In the genomic region with DNA sequence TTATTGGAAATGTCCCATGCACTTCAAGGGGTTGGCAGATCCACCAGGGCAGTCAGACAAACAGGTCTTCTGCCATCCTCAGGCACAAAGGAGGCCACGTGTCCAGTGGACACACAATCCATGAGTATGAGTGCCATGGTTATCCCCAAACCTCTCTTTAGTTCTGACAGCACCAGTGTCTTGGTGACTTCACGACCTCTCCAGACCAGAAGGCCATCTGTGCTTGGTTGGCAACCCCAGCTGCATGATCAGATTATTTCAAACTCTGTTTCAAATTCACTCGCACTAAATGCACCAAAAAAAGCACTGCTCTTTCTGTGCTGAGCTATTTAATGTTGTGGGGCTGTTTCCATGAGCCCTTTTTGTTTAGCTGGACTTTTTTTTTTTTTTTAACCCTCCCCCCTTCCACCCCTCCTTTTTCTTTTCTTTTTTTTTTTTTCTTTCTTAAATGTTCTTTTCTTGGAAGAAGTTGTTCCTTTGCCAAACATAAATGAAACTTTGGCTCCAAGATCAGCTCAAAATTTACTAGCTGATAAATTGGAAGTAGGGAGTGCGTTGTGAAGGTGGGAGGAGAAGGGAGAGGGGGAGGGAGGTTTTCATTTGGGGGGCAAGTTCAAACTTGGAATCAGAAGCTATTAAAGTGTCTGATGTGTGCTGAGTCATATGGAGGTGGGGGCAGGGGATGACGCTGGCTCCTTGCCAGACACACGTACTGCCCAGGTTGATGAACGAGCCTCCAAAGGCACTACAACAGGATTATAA, we compare ENCODE assay signal across 1 cellular context.
TF ChIP-seq lines count a peak whose summit lies in the region.

No MANE protein-coding gene starts in this region.

TF ChIP-seq in HEK293, 187 proteins besides CTCF, POLR2A, EP300 and RAD21 (continued from another document):
- TF ChIP-seq, protein P1, sequence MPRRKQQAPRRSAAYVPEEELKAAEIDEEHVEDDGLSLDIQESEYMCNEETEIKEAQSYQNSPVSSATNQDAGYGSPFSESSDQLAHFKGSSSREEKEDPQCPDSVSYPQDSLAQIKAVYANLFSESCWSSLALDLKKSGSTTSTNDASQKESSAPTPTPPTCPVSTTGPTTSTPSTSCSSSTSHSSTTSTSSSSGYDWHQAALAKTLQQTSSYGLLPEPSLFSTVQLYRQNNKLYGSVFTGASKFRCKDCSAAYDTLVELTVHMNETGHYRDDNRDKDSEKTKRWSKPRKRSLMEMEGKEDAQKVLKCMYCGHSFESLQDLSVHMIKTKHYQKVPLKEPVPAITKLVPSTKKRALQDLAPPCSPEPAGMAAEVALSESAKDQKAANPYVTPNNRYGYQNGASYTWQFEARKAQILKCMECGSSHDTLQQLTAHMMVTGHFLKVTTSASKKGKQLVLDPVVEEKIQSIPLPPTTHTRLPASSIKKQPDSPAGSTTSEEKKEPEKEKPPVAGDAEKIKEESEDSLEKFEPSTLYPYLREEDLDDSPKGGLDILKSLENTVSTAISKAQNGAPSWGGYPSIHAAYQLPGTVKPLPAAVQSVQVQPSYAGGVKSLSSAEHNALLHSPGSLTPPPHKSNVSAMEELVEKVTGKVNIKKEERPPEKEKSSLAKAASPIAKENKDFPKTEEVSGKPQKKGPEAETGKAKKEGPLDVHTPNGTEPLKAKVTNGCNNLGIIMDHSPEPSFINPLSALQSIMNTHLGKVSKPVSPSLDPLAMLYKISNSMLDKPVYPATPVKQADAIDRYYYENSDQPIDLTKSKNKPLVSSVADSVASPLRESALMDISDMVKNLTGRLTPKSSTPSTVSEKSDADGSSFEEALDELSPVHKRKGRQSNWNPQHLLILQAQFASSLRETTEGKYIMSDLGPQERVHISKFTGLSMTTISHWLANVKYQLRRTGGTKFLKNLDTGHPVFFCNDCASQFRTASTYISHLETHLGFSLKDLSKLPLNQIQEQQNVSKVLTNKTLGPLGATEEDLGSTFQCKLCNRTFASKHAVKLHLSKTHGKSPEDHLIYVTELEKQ (tag by site-specific recombination; IDR thresholded peaks at IDR 0.05; ENCODE audit: borderline replicate concordance) = peak; percentile 15; the same call in 1 of the 2 replicates
- peak; percentile 31; the same call in 1 of the 2 replicates for TF ChIP-seq ZNF629 (tag by site-specific recombination; IDR thresholded peaks at IDR 0.05)
- peak; percentile 64 for TF ChIP-seq ZFHX2 (tag by site-specific recombination; conservative IDR thresholded peaks at IDR 0.05)
- 0 out of 2 replicates have a peak, but pooled peaks have one; percentile 51 for TF ChIP-seq ZNF660 (tag by site-specific recombination; IDR thresholded peaks at IDR 0.05)
- peak; percentile 47; the same call in 1 of the 2 replicates for TF ChIP-seq ZNF843 (tag by site-specific recombination; IDR thresholded peaks at IDR 0.05)
- TF ChIP-seq, protein P2, sequence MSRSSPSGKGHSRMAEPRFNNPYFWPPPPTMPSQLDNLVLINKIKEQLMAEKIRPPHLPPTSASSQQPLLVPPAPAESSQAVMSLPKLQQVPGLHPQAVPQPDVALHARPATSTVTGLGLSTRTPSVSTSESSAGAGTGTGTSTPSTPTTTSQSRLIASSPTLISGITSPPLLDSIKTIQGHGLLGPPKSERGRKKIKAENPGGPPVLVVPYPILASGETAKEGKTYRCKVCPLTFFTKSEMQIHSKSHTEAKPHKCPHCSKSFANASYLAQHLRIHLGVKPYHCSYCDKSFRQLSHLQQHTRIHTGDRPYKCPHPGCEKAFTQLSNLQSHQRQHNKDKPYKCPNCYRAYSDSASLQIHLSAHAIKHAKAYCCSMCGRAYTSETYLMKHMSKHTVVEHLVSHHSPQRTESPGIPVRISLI (tag by site-specific recombination; IDR thresholded peaks at IDR 0.05) = 0 out of 2 replicates have a peak, but pooled peaks have one; percentile 18
- peak; percentile 92 for TF ChIP-seq WT1 (tag by site-specific recombination; IDR thresholded peaks at IDR 0.05)
- no peak for TF ChIP-seq RBAK (tag by site-specific recombination; IDR thresholded peaks at IDR 0.05)
- peak; percentile 65 for TF ChIP-seq ZNF366 (tag by site-specific recombination; conservative IDR thresholded peaks at IDR 0.05)
- TF ChIP-seq MZF1 (tag by site-specific recombination; IDR thresholded peaks at IDR 0.05; ENCODE audit: borderline replicate concordance) = no peak
- peak; percentile 79 for TF ChIP-seq ZNF184 (tag by site-specific recombination; IDR thresholded peaks at IDR 0.05)
- TF ChIP-seq, protein P3, sequence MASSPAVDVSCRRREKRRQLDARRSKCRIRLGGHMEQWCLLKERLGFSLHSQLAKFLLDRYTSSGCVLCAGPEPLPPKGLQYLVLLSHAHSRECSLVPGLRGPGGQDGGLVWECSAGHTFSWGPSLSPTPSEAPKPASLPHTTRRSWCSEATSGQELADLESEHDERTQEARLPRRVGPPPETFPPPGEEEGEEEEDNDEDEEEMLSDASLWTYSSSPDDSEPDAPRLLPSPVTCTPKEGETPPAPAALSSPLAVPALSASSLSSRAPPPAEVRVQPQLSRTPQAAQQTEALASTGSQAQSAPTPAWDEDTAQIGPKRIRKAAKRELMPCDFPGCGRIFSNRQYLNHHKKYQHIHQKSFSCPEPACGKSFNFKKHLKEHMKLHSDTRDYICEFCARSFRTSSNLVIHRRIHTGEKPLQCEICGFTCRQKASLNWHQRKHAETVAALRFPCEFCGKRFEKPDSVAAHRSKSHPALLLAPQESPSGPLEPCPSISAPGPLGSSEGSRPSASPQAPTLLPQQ (tag by site-specific recombination; IDR thresholded peaks at IDR 0.05) = peak; percentile 40; the same call in 1 of the 2 replicates
- 0 out of 2 replicates have a peak, but pooled peaks have one; percentile 5 for TF ChIP-seq PRDM1 (tag by site-specific recombination; IDR thresholded peaks at IDR 0.05)
- no peak for TF ChIP-seq ZNF274 (IDR thresholded peaks at IDR 0.05; ENCODE audit: low read length)
- no peak for TF ChIP-seq ZNF274 (tag by site-specific recombination; IDR thresholded peaks at IDR 0.05; ENCODE audit: borderline replicate concordance)
- peak; percentile 73 for TF ChIP-seq SP7 (tag by site-specific recombination; IDR thresholded peaks at IDR 0.05)
- TF ChIP-seq KLF16 (tag by site-specific recombination; IDR thresholded peaks at IDR 0.05) = 0 out of 2 replicates have a peak, but pooled peaks have one; percentile 25
- 0 out of 2 replicates have a peak, but pooled peaks have one; percentile 15 for TF ChIP-seq ZBTB8A (tag by site-specific recombination; IDR thresholded peaks at IDR 0.05)
- TF ChIP-seq, protein P4, sequence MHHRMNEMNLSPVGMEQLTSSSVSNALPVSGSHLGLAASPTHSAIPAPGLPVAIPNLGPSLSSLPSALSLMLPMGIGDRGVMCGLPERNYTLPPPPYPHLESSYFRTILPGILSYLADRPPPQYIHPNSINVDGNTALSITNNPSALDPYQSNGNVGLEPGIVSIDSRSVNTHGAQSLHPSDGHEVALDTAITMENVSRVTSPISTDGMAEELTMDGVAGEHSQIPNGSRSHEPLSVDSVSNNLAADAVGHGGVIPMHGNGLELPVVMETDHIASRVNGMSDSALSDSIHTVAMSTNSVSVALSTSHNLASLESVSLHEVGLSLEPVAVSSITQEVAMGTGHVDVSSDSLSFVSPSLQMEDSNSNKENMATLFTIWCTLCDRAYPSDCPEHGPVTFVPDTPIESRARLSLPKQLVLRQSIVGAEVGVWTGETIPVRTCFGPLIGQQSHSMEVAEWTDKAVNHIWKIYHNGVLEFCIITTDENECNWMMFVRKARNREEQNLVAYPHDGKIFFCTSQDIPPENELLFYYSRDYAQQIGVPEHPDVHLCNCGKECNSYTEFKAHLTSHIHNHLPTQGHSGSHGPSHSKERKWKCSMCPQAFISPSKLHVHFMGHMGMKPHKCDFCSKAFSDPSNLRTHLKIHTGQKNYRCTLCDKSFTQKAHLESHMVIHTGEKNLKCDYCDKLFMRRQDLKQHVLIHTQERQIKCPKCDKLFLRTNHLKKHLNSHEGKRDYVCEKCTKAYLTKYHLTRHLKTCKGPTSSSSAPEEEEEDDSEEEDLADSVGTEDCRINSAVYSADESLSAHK (tag by site-specific recombination; IDR thresholded peaks at IDR 0.05) = 0 out of 2 replicates have a peak, but pooled peaks have one; percentile 50
